ENCODE assay signal across 13 cellular contexts in the genomic region with DNA sequence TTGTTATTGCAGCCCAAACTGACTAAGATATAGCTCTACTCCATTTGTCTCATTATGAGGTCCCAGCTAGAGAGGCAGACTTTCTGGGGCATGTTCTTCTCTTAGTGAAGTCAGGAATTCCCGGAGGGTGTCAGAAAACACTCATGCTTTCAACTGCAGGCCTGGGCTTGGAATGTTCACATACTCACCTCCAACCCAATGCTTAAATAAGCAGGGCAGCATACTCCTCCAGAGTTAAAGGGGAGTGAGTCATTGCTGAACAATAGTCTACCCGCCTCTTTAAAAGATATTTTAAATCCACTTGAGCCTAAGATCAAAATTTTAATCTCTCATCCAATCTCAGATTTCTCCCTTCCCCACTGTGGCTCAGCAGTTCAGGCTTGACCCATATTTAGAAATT.
DNase-seq lines count a peak whose midpoint lies in the region; ATAC-seq and TF ChIP-seq lines count a peak whose summit lies in the region.
"Had no signal": no experiment of that assay in that cellular context is flagged by ENCODE, and none has a peak within 500 bp of the region (broad histone marks: within the 10 kb centered on the region; RNA-seq: fewer than 3 reads in every experiment).

No MANE protein-coding gene starts in this region.

- H2AK9ac ChIP-seq in IMR-90 (replicated peaks; ENCODE audit: low read depth, low read length, poor library complexity), result no peak overlapping the region

- H3K18ac ChIP-seq in IMR-90 (ENCODE audit: low read depth, low read length), result no peak overlapping the region

- H4K8ac ChIP-seq in IMR-90 (ENCODE audit: low read depth in 2 of 2, low read length in 2 of 2), result no peak overlapping the region

- H3K56ac ChIP-seq in IMR-90 (ENCODE audit: extremely low read depth, insufficient read depth, low read length), result no peak overlapping the region

- H3K9me3 ChIP-seq in IMR-90 (ENCODE audit: control insufficient read depth, insufficient read depth, low read length) (no peaks in the 10 kb centered on the region), upper lobe of right lung (no peaks in the 10 kb centered on the region)
- H3K9me3 ChIP-seq: psoas muscle, thyroid gland had no signal

- CTCF ChIA-PET in IMR-90 (lab: Yijun Ruan, JAX), result no interaction called here

- H4K20me1 ChIP-seq in IMR-90 (ENCODE audit: insufficient read depth, low read length), result no peaks in the 10 kb centered on the region

- no peak overlapping the region for H3K4ac ChIP-seq in IMR-90 (ENCODE audit: low read depth, low read length)

- no CpG with 5 or more reads among the region's 2 CpGs for WGBS in IMR-90 (ENCODE audit: extremely low coverage in 2 of 2, insufficient read length in 1 of 2), 2 experiments

- TF ChIP-seq POLR2A in IMR-90 (IDR thresholded peaks at IDR 0.05; ENCODE audit: low read depth, low read length), result no peak

- intact Hi-C loops in IMR-90 (cut with micrococcal nuclease), result no loop called here
- intact Hi-C loops in upper lobe of right lung (cut with DNase I), result no loop called here

- H2BK20ac ChIP-seq in IMR-90 (ENCODE audit: low read depth, low read length), result no peak overlapping the region

- no peak overlapping the region for H3K9ac ChIP-seq in IMR-90 (ENCODE audit: low read depth, low read length)

- H3K14ac ChIP-seq in IMR-90 (replicated peaks; ENCODE audit: low read depth, low read length), result no peak overlapping the region

- POLR2A ChIA-PET in IMR-90 (lab: Charles Lee; ENCODE audit: unreplicated experiment), result no interaction called here

- in situ Hi-C loops in IMR-90 (cut with MboI; ENCODE audit: low sequenced_read_pairs), result no loop called here

- H2AK5ac ChIP-seq in IMR-90 (ENCODE audit: low read depth, low read length), result peak overlapping the region; percentile 44; the same call in 1 of the 2 replicates

- dilution Hi-C loops in IMR-90 (cut with HindIII; ENCODE audit: low sequenced_read_pairs, unreplicated experiment), result no loop called here

- H2BK5ac ChIP-seq in IMR-90 (ENCODE audit: low read depth, low read length, poor library complexity, severe bottlenecking), result no peak overlapping the region

- no peaks in the 10 kb centered on the region for H3K79me1 ChIP-seq in IMR-90 (ENCODE audit: low read depth in 1 of 2, low read length in 2 of 2)

- TF ChIP-seq CTCF in IMR-90 (conservative IDR thresholded peaks at IDR 0.05; ENCODE audit: low read depth, low read length) (no peak), upper lobe of right lung (IDR thresholded peaks at IDR 0.05) (no peak)

- no peak overlapping the region for H4K5ac ChIP-seq in IMR-90 (ENCODE audit: low read depth, low read length)

- H2BK120ac ChIP-seq in IMR-90 (ENCODE audit: low read depth, low read length), result peak overlapping the region; percentile 27; the same call in 1 of the 2 replicates

- no peak overlapping the region for H3K4me2 ChIP-seq in IMR-90 (ENCODE audit: low read depth, low read length)

- no peaks in the 10 kb centered on the region for H3K9me1 ChIP-seq in IMR-90 (ENCODE audit: insufficient read depth, low read length)

- H3K4me1 ChIP-seq in IMR-90 (ENCODE audit: control insufficient read depth, insufficient read depth, low read length) (peaks cover 3% of the 10 kb centered on the region; the same call in 1 of the 2 replicates), upper lobe of right lung (no peaks in the 10 kb centered on the region)
- H3K4me1 ChIP-seq: psoas muscle, thyroid gland had no signal

- H3K4me3 ChIP-seq in IMR-90 (ENCODE audit: insufficient read depth, low read depth, low read length) (no peak overlapping the region), upper lobe of right lung (no peak overlapping the region)
- H3K4me3 ChIP-seq: psoas muscle, thyroid gland had no signal

- BruUV-seq in IMR-90 (replicated peaks; lab: Mats Ljungman, UMichigan), result no TSS peak

- H3K23ac ChIP-seq in IMR-90 (ENCODE audit: low read depth, low read length), result no peak overlapping the region

- DNase-seq in IMR-90 (peak; percentile 78), astrocyte of the hippocampus (ENCODE audit: low read depth, low spot score) (peak; percentile 74), iris pigment epithelial cell (ENCODE audit: low read depth) (peak; percentile 81), upper lobe of right lung (no peak)
- DNase-seq: activated CD4-positive, alpha-beta T cell treated with anti-CD3 and anti-CD28 coated beads, Interleukin-2, amount 50 U/mL, for 4 hours; CD4-positive, CD25-positive, alpha-beta regulatory T cell; immature natural killer cell; psoas muscle; stimulated activated CD4-positive, alpha-beta T cell treated with anti-CD3 and anti-CD28 coated beads, Interleukin-2, amount 100 ng/mL, for 24 hours; thyroid gland had no signal

- no peak overlapping the region for H2BK15ac ChIP-seq in IMR-90 (ENCODE audit: low read depth, low read length)

- TF ChIP-seq RAD21 in IMR-90 (IDR thresholded peaks at IDR 0.05; ENCODE audit: low read length), result no peak

- no peak overlapping the region for H3K27ac ChIP-seq in IMR-90 (ENCODE audit: insufficient read depth, low read length)
- H3K27ac ChIP-seq in upper lobe of right lung, result no peak overlapping the region
- H3K27ac ChIP-seq: psoas muscle, thyroid gland had no signal

- H4K91ac ChIP-seq in IMR-90 (ENCODE audit: insufficient read depth, low read depth, low read length), result no peak overlapping the region

- H3K27me3 ChIP-seq in IMR-90 (ENCODE audit: control insufficient read depth, insufficient read depth, low read length) (no peaks in the 10 kb centered on the region), upper lobe of right lung (no peaks in the 10 kb centered on the region)
- H3K27me3 ChIP-seq: thyroid gland had no signal

- H3K36me3 ChIP-seq in IMR-90 (ENCODE audit: control insufficient read depth, insufficient read depth, low read length) (no peaks in the 10 kb centered on the region), upper lobe of right lung (no peaks in the 10 kb centered on the region)
- H3K36me3 ChIP-seq: thyroid gland had no signal

- H2AFZ ChIP-seq in IMR-90 (replicated peaks; ENCODE audit: low read length, poor library complexity), result no peak overlapping the region

- ATAC-seq in IMR-90 (ENCODE audit: low read depth) (peak; percentile 87), upper lobe of right lung (peak; percentile 79), HG03439 (IDR thresholded peaks at IDR 0.05; ENCODE audit: unreplicated experiment) (no peak), GM19463 (IDR thresholded peaks at IDR 0.05; ENCODE audit: unreplicated experiment) (no peak), HG03175 (IDR thresholded peaks at IDR 0.05; ENCODE audit: unreplicated experiment) (no peak)
- ATAC-seq: psoas muscle had no signal

TF ChIP-seq in IMR-90, 13 proteins besides CTCF, POLR2A, EP300 and RAD21:
- TF ChIP-seq FOS (IDR thresholded peaks at IDR 0.05; ENCODE audit: low read depth, low read length) (0 out of 2 replicates have a peak, but pooled peaks have one; percentile 16), MAZ (IDR thresholded peaks at IDR 0.05; ENCODE audit: borderline replicate concordance, low read depth, low read length) (no peak), BHLHE40 (IDR thresholded peaks at IDR 0.05; ENCODE audit: low read depth, low read length) (0 out of 2 replicates have a peak, but pooled peaks have one; percentile 40)

Comparison
In these comparisons a context has a peak if more than half of its experiments do, and no peak if none do; other contexts are left out.
1. ATAC-seq: peak in IMR-90 (single experiment) and upper lobe of right lung (single experiment); none in HG03439 (single experiment), GM19463 (single experiment) and HG03175 (single experiment).